8 cellular contexts compared by ENCODE assay signal in genomic region chr4:18021470-18021719, GRCh38.
A peak's percentile ranks its signal among the peaks of the same experiment; 100 is the strongest.
DNase-seq lines count a peak whose midpoint lies in the region; ATAC-seq and TF ChIP-seq lines count a peak whose summit lies in the region.

No MANE protein-coding gene starts in this region.

- H3K4me2 ChIP-seq in Loucy (ENCODE audit: low read depth, low read length, poor library complexity, severe bottlenecking): no peak overlapping the region

- H3K4me1 Mint-ChIP-seq in nephron: peaks cover 21% of the 10 kb centered on the region

- H3K9me2 ChIP-seq in Loucy (replicated peaks; ENCODE audit: low read depth, low read length): no peaks in the 10 kb centered on the region

- peak overlapping the region; percentile 74 to 95 (median 91) for H3K27ac Mint-ChIP-seq in nephron

- no peaks in the 10 kb centered on the region for H3K36me3 Mint-ChIP-seq in nephron (ENCODE audit: low read depth)

- no peak for DNase-seq in effector memory CD4-positive, alpha-beta T cell
- no peak for DNase-seq in stimulated activated CD8-positive, alpha-beta memory T cell treated with anti-CD3 and anti-CD28 coated beads, Interleukin-4, amount 100 ng/mL, for 48 hours
- no peak for DNase-seq in NCI-H146 (lab: John Stamatoyannopoulos, UW)
- DNase-seq in NCI-H2227 (lab: John Stamatoyannopoulos, UW; ENCODE audit: unreplicated experiment): no peak

- H3K27me3 ChIP-seq in Loucy (ENCODE audit: insufficient read depth, low read length, poor library complexity, severe bottlenecking): no peaks in the 10 kb centered on the region
- peaks cover 5% of the 10 kb centered on the region for H3K27me3 ChIP-seq in effector memory CD4-positive, alpha-beta T cell (replicated peaks; ENCODE audit: control insufficient read depth, insufficient read depth, low read length, poor library complexity, severe bottlenecking)

- H3K4me3 ChIP-seq in Loucy (ENCODE audit: low read length, poor library complexity, severe bottlenecking): peak overlapping the region; percentile 85
- peak overlapping the region; percentile 91 for H3K4me3 ChIP-seq in effector memory CD4-positive, alpha-beta T cell (ENCODE audit: insufficient read depth, low read depth, low read length, poor library complexity, severe bottlenecking)

- no peak for TF ChIP-seq CTCF in C4-2B (conservative IDR thresholded peaks at IDR 0.05)
- no peak for TF ChIP-seq CTCF in Loucy (conservative IDR thresholded peaks at IDR 0.05; ENCODE audit: low read length)
- no peak for TF ChIP-seq CTCF in nephron (IDR thresholded peaks at IDR 0.05; ENCODE audit: unreplicated experiment in 3 of 3)

- H3K36me3 ChIP-seq in Loucy (ENCODE audit: insufficient read depth, low read length): no peaks in the 10 kb centered on the region
- H3K36me3 ChIP-seq in effector memory CD4-positive, alpha-beta T cell (ENCODE audit: control insufficient read depth, insufficient read depth, low read length): no peaks in the 10 kb centered on the region

- H3K79me2 ChIP-seq in Loucy (ENCODE audit: insufficient read depth, low read length): peaks cover 44% of the 10 kb centered on the region

- peaks cover 47% of the 10 kb centered on the region for H4K20me1 ChIP-seq in Loucy (ENCODE audit: insufficient read depth, low read length, poor library complexity, severe bottlenecking)

- no peaks in the 10 kb centered on the region for H3K9me3 Mint-ChIP-seq in nephron

- peaks cover 24% of the 10 kb centered on the region for H3K27me3 Mint-ChIP-seq in nephron (ENCODE audit: low read depth)

- H3K27ac ChIP-seq in C4-2B: peak overlapping the region; percentile 93
- peak overlapping the region; percentile 70 for H3K27ac ChIP-seq in effector memory CD4-positive, alpha-beta T cell (ENCODE audit: insufficient read depth, low read length, poor library complexity, severe bottlenecking)

- peak overlapping the region; percentile 91 for H3K9ac ChIP-seq in Loucy (ENCODE audit: low read depth, low read length, poor library complexity, severe bottlenecking)

- peak overlapping the region; percentile 95 to 98 (median 97) for H3K4me3 Mint-ChIP-seq in nephron

- ATAC-seq in GM21529 (IDR thresholded peaks at IDR 0.05; ENCODE audit: unreplicated experiment): peak; percentile 6

- no peaks in the 10 kb centered on the region for H3F3A ChIP-seq in Loucy (ENCODE audit: low read depth)

- peak overlapping the region; percentile 99 for H2AFZ ChIP-seq in Loucy (ENCODE audit: low read length)

- H3K4me1 ChIP-seq in Loucy (ENCODE audit: insufficient read depth, low read length, poor library complexity, severe bottlenecking): peaks cover 34% of the 10 kb centered on the region
- H3K4me1 ChIP-seq in effector memory CD4-positive, alpha-beta T cell (ENCODE audit: control insufficient read depth, insufficient read depth, low read length, poor library complexity, severe bottlenecking): peaks cover 17% of the 10 kb centered on the region

- H3K9me3 ChIP-seq in Loucy (ENCODE audit: insufficient read depth, low read depth, low read length): no peaks in the 10 kb centered on the region
- H3K9me3 ChIP-seq in effector memory CD4-positive, alpha-beta T cell (ENCODE audit: control insufficient read depth, low read length): no peaks in the 10 kb centered on the region
